Comparison of ENCODE assay signal across 1 cellular context in genomic region chr12:120981407-120981921, GRCh38.
TF ChIP-seq lines count a peak whose summit lies in the region.

No MANE protein-coding gene starts in this region.

TF ChIP-seq in HEK293, 187 proteins besides CTCF, POLR2A, EP300 and RAD21:
- TF ChIP-seq ZNF132 (tag by site-specific recombination; IDR thresholded peaks at IDR 0.05; ENCODE audit: borderline replicate concordance) (no peak), ZNF623 (tag by site-specific recombination; IDR thresholded peaks at IDR 0.05) (peak; percentile 99)
